ENCODE assay signal across 24 cellular contexts in genomic region chr1:107617921-107618320, GRCh38.
"Had no signal": no experiment of that assay in that cellular context is flagged by ENCODE, and none has a peak within 500 bp of the region (broad histone marks: within the 10 kb centered on the region; RNA-seq: fewer than 3 reads in every experiment).

No MANE protein-coding gene starts in this region.

- H3K4me2 ChIP-seq: smooth muscle cell had no signal

- H3K27ac Mint-ChIP-seq: mesothelial cell of epicardium; progenitor cell of endocrine pancreas; stimulated activated naive B cell treated with anti-CD40 and anti-IgM and Interleukin-4, amounts not matched to agents 10 μg/mL and 1 μg/mL and 100 μg/mL, for 72 hours had no signal

- H3K4me3 Mint-ChIP-seq: mesothelial cell of epicardium; naive B cell; natural killer cell; stimulated activated naive B cell treated with anti-CD40 and anti-IgM and Interleukin-4, amounts not matched to agents 10 μg/mL and 1 μg/mL and 100 μg/mL, for 72 hours had no signal

- DNase-seq: islet precursor cell; left ventricle myocardium inferior; mesendoderm; naive B cell; natural killer cell; ovary; right lobe of liver; stimulated activated CD4-positive, alpha-beta T cell treated with anti-CD3 and anti-CD28 coated beads, Interleukin-1b, Interleukin-23, amount 100 ng/mL, for 48 hours; stimulated activated CD4-positive, alpha-beta T cell treated with anti-CD3 and anti-CD28 coated beads, Interleukin-2, amount 100 ng/mL, for 48 hours; stimulated activated CD4-positive, alpha-beta T cell treated with anti-CD3 and anti-CD28 coated beads, Interleukin-4, amount 100 ng/mL, for 4 hours; stimulated activated CD8-positive, alpha-beta memory T cell treated with anti-CD3 and anti-CD28 coated beads, Interleukin-4, amount 100 ng/mL, for 48 hours; stimulated activated naive B cell treated with anti-CD40 and anti-IgM and Interleukin-4, amounts not matched to agents 10 μg/mL and 1 μg/mL and 100 μg/mL, for 72 hours; stimulated activated naive CD8-positive, alpha-beta T cell treated with anti-CD3 and anti-CD28 coated beads, Interleukin-15, Interleukin-2, amounts not matched to agents 100 U/mL and 50 U/mL, for 24 hours; stomach; testis; thyroid gland; transverse colon had no signal

- H3K4me1 ChIP-seq: left ventricle myocardium inferior, right atrium auricular region, right lobe of liver, stomach, testis, thyroid gland, transverse colon, upper lobe of left lung had no signal

- H3K27me3 Mint-ChIP-seq: naive B cell; progenitor cell of endocrine pancreas; stimulated activated naive B cell treated with anti-CD40 and anti-IgM and Interleukin-4, amounts not matched to agents 10 μg/mL and 1 μg/mL and 100 μg/mL, for 72 hours had no signal

- H3K27ac ChIP-seq: left ventricle myocardium inferior, ovary, right atrium auricular region, right lobe of liver, stomach, testis, thyroid gland, transverse colon, upper lobe of left lung, vagina had no signal

- H3K27me3 ChIP-seq: ovary, right atrium auricular region, right lobe of liver, stomach, testis, thyroid gland, transverse colon, upper lobe of left lung, vagina had no signal

- ATAC-seq: natural killer cell; right lobe of liver; stimulated activated naive B cell treated with anti-CD40 and anti-IgM and Interleukin-4, amounts not matched to agents 10 μg/mL and 1 μg/mL and 100 μg/mL, for 72 hours; stimulated activated naive CD8-positive, alpha-beta T cell treated with anti-CD3 and anti-CD28 coated beads, Interleukin-15, Interleukin-2, amounts not matched to agents 100 U/mL and 50 U/mL, for 24 hours had no signal

- H3K36me3 ChIP-seq: left ventricle myocardium inferior, ovary, right atrium auricular region, right lobe of liver, thyroid gland, upper lobe of left lung had no signal

- H3K9me3 ChIP-seq: ovary, right lobe of liver, testis, thyroid gland, transverse colon, vagina had no signal

- H3K4me3 ChIP-seq: left ventricle myocardium inferior, lung, ovary, right atrium auricular region, right lobe of liver, smooth muscle cell, stomach, testis, thyroid gland, transverse colon, upper lobe of left lung, vagina had no signal
